In genomic region chr19:407501-408440, GRCh38 we compare ENCODE assay signal across 2 cellular contexts.
TF ChIP-seq lines count a peak whose summit lies in the region.

No MANE protein-coding gene starts in this region.

TF ChIP-seq in GM23338, 12 proteins besides CTCF, POLR2A, EP300 and RAD21 (continued from another document):
- no peak for TF ChIP-seq REST (IDR thresholded peaks at IDR 0.05; ENCODE audit: unreplicated experiment)
- TF ChIP-seq NANOG (IDR thresholded peaks at IDR 0.05; ENCODE audit: borderline replicate concordance), result no peak
- no peak for TF ChIP-seq POLR2AphosphoS5 (IDR thresholded peaks at IDR 0.05; ENCODE audit: low read depth)
- TF ChIP-seq EZH2phosphoT487 (IDR thresholded peaks at IDR 0.05; ENCODE audit: unreplicated experiment), result no peak
- no peak for TF ChIP-seq EZH2 (IDR thresholded peaks at IDR 0.05; ENCODE audit: low read depth, unreplicated experiment)
- TF ChIP-seq ZNF114 (CRISPR knock-in tag; IDR thresholded peaks at IDR 0.05), result no peak
- no peak for TF ChIP-seq STAT1 (IDR thresholded peaks at IDR 0.05; ENCODE audit: unreplicated experiment)
- TF ChIP-seq CREB1 (CRISPR knock-in tag; IDR thresholded peaks at IDR 0.05; ENCODE audit: low read depth), result no peak

TF ChIP-seq in WTC11, 78 proteins besides CTCF, POLR2A, EP300 and RAD21:
- TF ChIP-seq ATF2 (CRISPR knock-in tag; IDR thresholded peaks at IDR 0.05; ENCODE audit: borderline replicate concordance, low read depth) (no peak), USF2 (CRISPR knock-in tag; IDR thresholded peaks at IDR 0.05) (peak; percentile 47)
